ENCODE assay signal across 9 cellular contexts in the genomic region with DNA sequence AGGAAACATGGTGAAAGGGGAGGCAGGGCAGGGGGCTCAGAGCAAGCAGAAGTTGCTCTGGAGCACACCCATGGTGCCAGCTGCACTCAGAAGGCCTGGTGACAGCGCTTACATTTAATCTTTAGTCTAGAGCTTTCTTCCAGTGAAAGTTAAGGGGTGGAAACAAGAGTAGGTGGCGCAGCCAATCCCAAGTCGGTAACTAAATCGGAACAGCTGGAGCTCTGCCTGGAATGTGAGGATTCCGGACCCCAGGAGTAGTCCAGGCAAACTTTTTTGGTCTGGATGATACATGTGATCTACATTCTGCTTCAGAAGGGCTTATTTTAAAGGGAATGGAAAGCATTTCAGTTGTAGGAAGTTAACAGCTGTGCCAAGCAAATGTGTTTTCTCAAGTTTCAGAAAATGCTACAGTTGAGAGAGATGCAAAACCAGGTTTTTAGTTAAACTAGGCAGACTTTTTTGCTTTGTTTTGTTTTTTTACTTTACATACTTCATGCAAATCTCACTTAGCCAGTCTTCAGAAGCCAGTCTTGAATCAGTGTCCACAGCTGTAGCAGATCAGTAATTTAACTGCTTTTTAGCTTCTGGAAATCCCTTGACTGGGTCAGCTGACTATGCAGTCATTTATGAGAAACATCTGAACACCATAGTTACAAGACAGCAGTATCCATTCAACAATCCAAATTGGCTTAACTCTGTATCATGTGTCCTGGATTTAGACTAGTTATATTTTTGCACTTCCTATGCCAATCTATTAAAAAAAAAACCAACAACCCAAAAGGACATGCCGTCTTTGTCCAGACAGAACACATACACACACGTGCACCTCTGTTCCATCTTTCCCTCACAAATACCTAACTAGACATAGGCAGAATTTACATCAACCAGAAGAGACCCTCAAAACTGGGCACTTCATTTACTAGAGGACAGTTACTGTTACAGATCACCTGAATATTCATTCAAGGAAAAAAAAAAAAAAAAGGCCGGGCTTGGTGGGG. TPM values are rescaled to one million over a fixed set of nuclear protein-coding genes. Genes with fewer than 3 reads are reported as not detected.
DNase-seq lines count a peak whose midpoint lies in the region; ATAC-seq and TF ChIP-seq lines count a peak whose summit lies in the region.
"Had no signal": no experiment of that assay in that cellular context is flagged by ENCODE, and none has a peak within 500 bp of the region (broad histone marks: within the 10 kb centered on the region; RNA-seq: fewer than 3 reads in every experiment).

No MANE protein-coding gene starts in this region.

- peaks cover 12% of the 10 kb centered on the region for H3K36me3 ChIP-seq in BLaER1
- H3K36me3 ChIP-seq in aorta (ENCODE audit: control insufficient read depth in 1 of 2, insufficient read depth in 2 of 2, low read length in 1 of 2) = no peaks in the 10 kb centered on the region

- no peaks in the 10 kb centered on the region for H4K20me1 ChIP-seq in BLaER1

- WGBS in aorta, 2 donors = 15 to 18% methylated on average over 8 of the region's 8 CpGs

- ATAC-seq in GM21367 (IDR thresholded peaks at IDR 0.05; ENCODE audit: unreplicated experiment) (peak; percentile 74), aorta (ENCODE audit: low FRiP score) (peak; percentile 94)
- ATAC-seq in activated CD4-positive, CD25-positive, alpha-beta regulatory T cell treated with anti-CD3 and anti-CD28 coated beads, Interleukin-2, amount 50 U/mL, for 24 hours = no peak
- ATAC-seq: HCT116 had no signal

- peak overlapping the region; percentile 56 for H3K27ac ChIP-seq in BLaER1
- peak overlapping the region; percentile 69 to 76 for H3K27ac ChIP-seq in aorta (ENCODE audit: low read depth in 1 of 2, low read length in 2 of 2)

- H3K9me3 ChIP-seq in BLaER1 (no peaks in the 10 kb centered on the region), aorta (ENCODE audit: control insufficient read depth, low read length) (no peaks in the 10 kb centered on the region)

- H3K27me3 ChIP-seq in BLaER1 (no peaks in the 10 kb centered on the region), aorta (ENCODE audit: control insufficient read depth in 1 of 2, insufficient read depth in 2 of 2, low read length in 1 of 2) (no peaks in the 10 kb centered on the region)

- peak overlapping the region; percentile 47 for H3K4me2 ChIP-seq in BLaER1

- H3K4me1 ChIP-seq in BLaER1 (peaks cover 34% of the 10 kb centered on the region), aorta (ENCODE audit: control insufficient read depth in 1 of 2, insufficient read depth in 2 of 2, low read length in 2 of 2) (peaks cover 0 to 4% of the 10 kb centered on the region in 2 donors)

- intact Hi-C loops in aorta (cut with DNase I) = loop anchor here in 1 of 2 donors (5.0 kb wide), 1 partner anchor 35 kb away; no protein-coding TSS in a partner anchor

- H3K4me3 ChIP-seq in BLaER1 (no peak overlapping the region), epithelial cell of esophagus (ENCODE audit: low read length) (no peak overlapping the region), aorta (ENCODE audit: low read length in 2 of 2) (peak overlapping the region in 1 of 2 donors; percentile 28)

- H3K9ac ChIP-seq in BLaER1 = no peak overlapping the region

- DNase-seq in NAMALWA (ENCODE audit: low spot score) (peak; percentile 93), epithelial cell of esophagus (ENCODE audit: low read depth) (peak; percentile 23), middle frontal gyrus (ENCODE audit: extremely low spot score, low spot score) (peak; percentile 13), aorta (peak; percentile 86), NCI-H2227 (lab: John Stamatoyannopoulos, UW; ENCODE audit: unreplicated experiment) (no peak)

- no peak for TF ChIP-seq CTCF in epithelial cell of esophagus (IDR thresholded peaks at IDR 0.05; ENCODE audit: insufficient read depth, low read depth, low read length, missing control alignments)

RNA-seq across cellular contexts. Expression of a gene that starts 33.2 kb away (rescaled TPM):
- total RNA-seq in aorta = 10 to 100 TPM; 76.9 to 78.8 TPM
- polyA plus RNA-seq in aorta = 10 to 100 TPM; 11.9 to 30.4 TPM

RNA-seq across cellular contexts. Expression of a gene that starts 37.7 kb away (rescaled TPM):
- 10 to 100 TPM; 85.6 to 88.0 TPM for total RNA-seq in aorta
- 10 to 100 TPM; 74.3 to 82.5 TPM for polyA plus RNA-seq in aorta

Comparison
In these comparisons a context has a peak if more than half of its experiments do, and no peak if none do; other contexts are left out.
1. ATAC-seq: peak in GM21367 (single experiment) and aorta (single experiment); none in activated CD4-positive, CD25-positive, alpha-beta regulatory T cell treated with anti-CD3 and anti-CD28 coated beads, Interleukin-2, amount 50 U/mL, for 24 hours (0 of 2).